Comparison of ENCODE assay signal across 1 cellular context in the genomic region with DNA sequence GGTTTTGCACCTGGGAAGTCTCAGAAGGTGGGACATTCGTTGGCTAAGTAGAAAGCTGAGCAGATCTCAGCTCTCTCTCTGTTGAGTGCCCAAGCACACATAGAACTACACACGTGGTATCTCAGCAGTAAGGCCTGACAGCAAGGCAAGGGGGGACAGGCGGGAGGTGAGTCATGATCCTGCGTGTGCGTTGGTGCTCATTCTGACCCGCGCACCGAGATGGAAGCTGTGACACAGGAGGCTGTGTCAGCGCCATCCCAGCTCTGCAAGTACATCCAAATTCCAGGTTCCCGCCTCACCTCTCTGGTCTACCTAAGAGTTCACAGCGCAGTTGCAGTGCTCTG.
TF ChIP-seq lines count a peak whose summit lies in the region.

No MANE protein-coding gene starts in this region.

TF ChIP-seq in GM23338, 12 proteins besides CTCF, POLR2A, EP300 and RAD21 (continued from another document):
- TF ChIP-seq ZNF462 (CRISPR knock-in tag; IDR thresholded peaks at IDR 0.05) (no peak), ZNF114 (CRISPR knock-in tag; IDR thresholded peaks at IDR 0.05) (no peak), STAT1 (IDR thresholded peaks at IDR 0.05; ENCODE audit: unreplicated experiment) (no peak), NANOG (IDR thresholded peaks at IDR 0.05; ENCODE audit: borderline replicate concordance) (no peak), REST (IDR thresholded peaks at IDR 0.05; ENCODE audit: unreplicated experiment) (no peak), EZH2phosphoT487 (IDR thresholded peaks at IDR 0.05; ENCODE audit: unreplicated experiment) (no peak), POLR2AphosphoS5 (IDR thresholded peaks at IDR 0.05; ENCODE audit: low read depth) (no peak), CREB1 (CRISPR knock-in tag; IDR thresholded peaks at IDR 0.05; ENCODE audit: low read depth) (no peak)
- TF ChIP-seq, protein P1, sequence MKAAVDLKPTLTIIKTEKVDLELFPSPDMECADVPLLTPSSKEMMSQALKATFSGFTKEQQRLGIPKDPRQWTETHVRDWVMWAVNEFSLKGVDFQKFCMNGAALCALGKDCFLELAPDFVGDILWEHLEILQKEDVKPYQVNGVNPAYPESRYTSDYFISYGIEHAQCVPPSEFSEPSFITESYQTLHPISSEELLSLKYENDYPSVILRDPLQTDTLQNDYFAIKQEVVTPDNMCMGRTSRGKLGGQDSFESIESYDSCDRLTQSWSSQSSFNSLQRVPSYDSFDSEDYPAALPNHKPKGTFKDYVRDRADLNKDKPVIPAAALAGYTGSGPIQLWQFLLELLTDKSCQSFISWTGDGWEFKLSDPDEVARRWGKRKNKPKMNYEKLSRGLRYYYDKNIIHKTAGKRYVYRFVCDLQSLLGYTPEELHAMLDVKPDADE (IDR thresholded peaks at IDR 0.05), result no peak
